In genomic region chr4:110195561-110196205, GRCh38 we compare ENCODE assay signal across 8 cellular contexts. TPM values are rescaled to one million over a fixed set of nuclear protein-coding genes. Genes with fewer than 3 reads are reported as not detected.
DNase-seq lines count a peak whose midpoint lies in the region; ATAC-seq, FAIRE-seq and TF ChIP-seq lines count a peak whose summit lies in the region.

No MANE protein-coding gene starts in this region.

- H3K4me3 Mint-ChIP-seq in stimulated activated naive CD8-positive, alpha-beta T cell treated with anti-CD3 and anti-CD28 coated beads, Interleukin-15, Interleukin-2, amounts not matched to agents 100 ng/mL and 50 ng/mL, for 24 hours = peak overlapping the region; percentile 96
- H3K4me3 Mint-ChIP-seq in nephron = peak overlapping the region; percentile 89 to 98 (median 93)

- ATAC-seq in stimulated activated naive CD8-positive, alpha-beta T cell treated with anti-CD3 and anti-CD28 coated beads, Interleukin-15, Interleukin-2, amounts not matched to agents 100 U/mL and 50 U/mL, for 24 hours = no peak
- ATAC-seq in HG02981 (IDR thresholded peaks at IDR 0.05; ENCODE audit: unreplicated experiment) = peak; percentile 2
- ATAC-seq in HG02588 (IDR thresholded peaks at IDR 0.05; ENCODE audit: unreplicated experiment) = no peak

- H3K4me2 ChIP-seq in endothelial cell of umbilical vein (ENCODE audit: insufficient read depth, low read length) = peak overlapping the region; percentile 98

- H3K4me3 ChIP-seq in SJCRH30 = peak overlapping the region; percentile 88
- peak overlapping the region; percentile 78 to 95 (median 91) for H3K4me3 ChIP-seq in endothelial cell of umbilical vein (replicated peaks in 1 of 3; ENCODE audit: insufficient read depth in 1 of 3, low read depth in 1 of 3, low read length in 3 of 3)

- H3K4me1 ChIP-seq in SJCRH30 (peaks cover 15% of the 10 kb centered on the region), endothelial cell of umbilical vein (ENCODE audit: control insufficient read depth, extremely low read depth, insufficient read depth, low read length) (peaks cover 23% of the 10 kb centered on the region)

- no peak for FAIRE-seq in endothelial cell of umbilical vein (lab: Jason Lieb, UNC)

- no peaks in the 10 kb centered on the region for H4K20me1 ChIP-seq in endothelial cell of umbilical vein (replicated peaks; ENCODE audit: control insufficient read depth, extremely low read depth, insufficient read depth, low read length)

- TSS peak; percentile 45 for BruUV-seq in endothelial cell of umbilical vein (replicated peaks; lab: Mats Ljungman, UMichigan)

- H3K79me2 ChIP-seq in endothelial cell of umbilical vein (ENCODE audit: control insufficient read depth, insufficient read depth, low read length) = peaks cover 13% of the 10 kb centered on the region

- H3K36me3 ChIP-seq in SJCRH30 = peaks cover 13% of the 10 kb centered on the region
- H3K36me3 ChIP-seq in endothelial cell of umbilical vein (ENCODE audit: control insufficient read depth in 2 of 2, extremely low read depth in 1 of 2, insufficient read depth in 2 of 2, low read length in 2 of 2) = no peaks in the 10 kb centered on the region

- no peaks in the 10 kb centered on the region for H3K9me1 ChIP-seq in endothelial cell of umbilical vein (replicated peaks; ENCODE audit: control insufficient read depth, extremely low read depth, insufficient read depth, low read length)

- intact Hi-C loops in endothelial cell of umbilical vein (cut with micrococcal nuclease) = loop anchor here (1.0 to 5.0 kb wide), 4 partner anchors 108 to 347 kb away; no protein-coding TSS in a partner anchor

- H3K27ac Mint-ChIP-seq in stimulated activated naive CD8-positive, alpha-beta T cell treated with anti-CD3 and anti-CD28 coated beads, Interleukin-15, Interleukin-2, amounts not matched to agents 100 ng/mL and 50 ng/mL, for 24 hours = peak overlapping the region; percentile 98
- peak overlapping the region; percentile 84 to 98 (median 97) for H3K27ac Mint-ChIP-seq in nephron

- dilution Hi-C loops in endothelial cell of umbilical vein (cut with MboI; ENCODE audit: extremely low pct_ligation_motif_present, low sequenced_read_pairs) = no loop called here

- H2AFZ ChIP-seq in endothelial cell of umbilical vein (ENCODE audit: low read depth, low read length) = peak overlapping the region; percentile 68

- H3K27me3 Mint-ChIP-seq in stimulated activated naive CD8-positive, alpha-beta T cell treated with anti-CD3 and anti-CD28 coated beads, Interleukin-15, Interleukin-2, amounts not matched to agents 100 ng/mL and 50 ng/mL, for 24 hours = no peaks in the 10 kb centered on the region
- no peaks in the 10 kb centered on the region for H3K27me3 Mint-ChIP-seq in nephron (ENCODE audit: low read depth)

- no peaks in the 10 kb centered on the region for H3K9me3 Mint-ChIP-seq in stimulated activated naive CD8-positive, alpha-beta T cell treated with anti-CD3 and anti-CD28 coated beads, Interleukin-15, Interleukin-2, amounts not matched to agents 100 ng/mL and 50 ng/mL, for 24 hours
- H3K9me3 Mint-ChIP-seq in nephron = no peaks in the 10 kb centered on the region

- H3K36me3 Mint-ChIP-seq in stimulated activated naive CD8-positive, alpha-beta T cell treated with anti-CD3 and anti-CD28 coated beads, Interleukin-15, Interleukin-2, amounts not matched to agents 100 ng/mL and 50 ng/mL, for 24 hours (ENCODE audit: low read depth) = peaks cover 14% of the 10 kb centered on the region
- peaks cover 6% of the 10 kb centered on the region for H3K36me3 Mint-ChIP-seq in nephron (ENCODE audit: low read depth)

- H3K27me3 ChIP-seq in SJCRH30 = no peaks in the 10 kb centered on the region
- H3K27me3 ChIP-seq in endothelial cell of umbilical vein (ENCODE audit: control insufficient read depth in 2 of 2, insufficient read depth in 2 of 2, low read length in 2 of 2) = no peaks in the 10 kb centered on the region

- POLR2A ChIA-PET in endothelial cell of umbilical vein (lab: Charles Lee) = no interaction called here

- H3K9me3 ChIP-seq in SJCRH30 (replicated peaks) (no peaks in the 10 kb centered on the region), endothelial cell of umbilical vein (replicated peaks; ENCODE audit: control insufficient read depth, insufficient read depth, low read length) (no peaks in the 10 kb centered on the region)

- no peak for TF ChIP-seq POLR2A in endothelial cell of umbilical vein (IDR thresholded peaks at IDR 0.05; ENCODE audit: low read depth, low read length)

- TF ChIP-seq CTCF in endothelial cell of umbilical vein (IDR thresholded peaks at IDR 0.05; ENCODE audit: extremely low read depth in 1 of 2, insufficient read depth in 1 of 2, low read depth in 1 of 2, low read length in 2 of 2) (no peak), nephron (IDR thresholded peaks at IDR 0.05; ENCODE audit: unreplicated experiment in 3 of 3) (no peak)

- peak overlapping the region; percentile 82 for H3K9ac ChIP-seq in endothelial cell of umbilical vein (replicated peaks; ENCODE audit: extremely low read depth, insufficient read depth, low read length)

- CTCF ChIA-PET in endothelial cell of umbilical vein (lab: Charles Lee) = interaction anchor here (2.2 to 4.8 kb wide), 2 partner anchors 11 to 146 kb away, joined by 8 to 58 read pairs; no protein-coding TSS in a partner anchor

- H3K4me1 Mint-ChIP-seq in stimulated activated naive CD8-positive, alpha-beta T cell treated with anti-CD3 and anti-CD28 coated beads, Interleukin-15, Interleukin-2, amounts not matched to agents 100 ng/mL and 50 ng/mL, for 24 hours (ENCODE audit: low read depth) = peaks cover 38% of the 10 kb centered on the region
- peaks cover 39% of the 10 kb centered on the region for H3K4me1 Mint-ChIP-seq in nephron

- no peak for DNase-seq in stimulated activated naive CD8-positive, alpha-beta T cell treated with anti-CD3 and anti-CD28 coated beads, Interleukin-15, Interleukin-2, amounts not matched to agents 100 U/mL and 50 U/mL, for 24 hours
- DNase-seq in SJCRH30 (no peak), endothelial cell of umbilical vein (ENCODE audit: low read depth, low spot score) (peak; percentile 3), NCI-H1436 treated with DMSO at 0.1 percent for 48 hours (lab: John Stamatoyannopoulos, UW) (no peak)

- H3K27ac ChIP-seq in SJCRH30 (peak overlapping the region; percentile 86), endothelial cell of umbilical vein (ENCODE audit: insufficient read depth, low read depth, low read length) (peak overlapping the region; percentile 46)

TF ChIP-seq in endothelial cell of umbilical vein, 7 proteins besides CTCF, POLR2A, EP300 and RAD21:
- TF ChIP-seq POLR2AphosphoS5 (IDR thresholded peaks at IDR 0.05; ENCODE audit: insufficient read depth, low read depth, low read length) = no peak
- TF ChIP-seq FOS (IDR thresholded peaks at IDR 0.05; ENCODE audit: borderline replicate concordance, insufficient read depth, low read length) = no peak
- TF ChIP-seq MAX (IDR thresholded peaks at IDR 0.05; ENCODE audit: insufficient read depth, insufficient read length) = no peak
- no peak for TF ChIP-seq JUN (IDR thresholded peaks at IDR 0.05; ENCODE audit: borderline replicate concordance, insufficient read depth, insufficient read length, low read depth)

RNA-seq across cellular contexts. Expression of gene ELOVL6, which starts 2.7 kb away (rescaled TPM):
- total RNA-seq in SJCRH30 (2014; rRNA removed; shearing (Covaris generic)) = 27.5 and 30.3 TPM in 2 replicates
- total RNA-seq in endothelial cell of umbilical vein = 21.7 and 26.1 TPM in 2 replicates
- polyA plus RNA-seq in endothelial cell of umbilical vein = 6.4 and 6.8 TPM in 2 replicates
- 10.3 and 11.2 TPM in 2 replicates for polyA plus RNA-seq in endothelial cell of umbilical vein (2011; cell fraction: cytosol; rRNA removed)
- polyA plus RNA-seq in endothelial cell of umbilical vein (2011; cell fraction: nucleus; rRNA removed) = 7.0 and 8.0 TPM in 2 replicates
- polyA plus RNA-seq in endothelial cell of umbilical vein (2012) = 7.6 and 12.7 TPM in 2 replicates
- 18.1 and 24.8 TPM in 2 replicates for polyA minus RNA-seq in endothelial cell of umbilical vein
- 3.1 TPM for polyA minus RNA-seq in endothelial cell of umbilical vein (2011; cell fraction: cytosol; rRNA and poly(A)+ RNA removed)
- 6.4 and 12.0 TPM in 2 replicates for polyA minus RNA-seq in endothelial cell of umbilical vein (2011; cell fraction: nucleus; rRNA and poly(A)+ RNA removed)
